Comparison of ENCODE assay signal across 8 cellular contexts in genomic region chr2:176268976-176269318, GRCh38. TPM values are rescaled to one million over a fixed set of nuclear protein-coding genes. Genes with fewer than 3 reads are reported as not detected.
DNase-seq lines count a peak whose midpoint lies in the region; ATAC-seq and TF ChIP-seq lines count a peak whose summit lies in the region.

No MANE protein-coding gene starts in this region.

- POLR2A ChIA-PET in naive thymus-derived CD8-positive, alpha-beta T cell (lab: Charles Lee), result interaction anchor here (0.6 kb wide), 1 partner anchor 21 kb away, joined by 3 read pairs; no protein-coding TSS in a partner anchor

- no peaks in the 10 kb centered on the region for H3K9me3 Mint-ChIP-seq in naive thymus-derived CD8-positive, alpha-beta T cell

- peaks cover 0 to 4% (median 1%) of the 10 kb centered on the region in 3 donors for H3K36me3 Mint-ChIP-seq in naive thymus-derived CD8-positive, alpha-beta T cell

- H3K4me3 Mint-ChIP-seq in naive thymus-derived CD8-positive, alpha-beta T cell, result peak overlapping the region; percentile 94 to 98 (median 98)

- TF ChIP-seq CTCF in cardiac fibroblast (IDR thresholded peaks at IDR 0.05; ENCODE audit: low read depth, low read length), result no peak

- no peak for DNase-seq in cardiac fibroblast (ENCODE audit: low read depth in 2 of 2)
- no peak for DNase-seq in naive thymus-derived CD8-positive, alpha-beta T cell
- DNase-seq in NCI-H526 treated with DMSO at 0.1 percent for 48 hours (lab: John Stamatoyannopoulos, UW), result no peak
- DNase-seq in HPDE6-E6E7 (ENCODE audit: extremely low spot score), result no peak
- DNase-seq in RPMI8226, result no peak
- DNase-seq in AG08396 (ENCODE audit: low spot score), result no peak

- H3K27ac Mint-ChIP-seq in naive thymus-derived CD8-positive, alpha-beta T cell, result peak overlapping the region in 9 of 10 donors; percentile 88 to 96 (median 93)

- peak; percentile 36 for ATAC-seq in GM18511 (IDR thresholded peaks at IDR 0.05; ENCODE audit: unreplicated experiment)
- peak; percentile 28 for ATAC-seq in HG03378 (IDR thresholded peaks at IDR 0.05; ENCODE audit: unreplicated experiment)
- ATAC-seq in naive thymus-derived CD8-positive, alpha-beta T cell, result peak; percentile 27 to 28

- H3K4me3 ChIP-seq in cardiac fibroblast (replicated peaks in 1 of 2; ENCODE audit: low read depth in 2 of 2, low read length in 2 of 2), result peak overlapping the region; percentile 75 to 90

- peaks cover 0 to 7% (median 3%) of the 10 kb centered on the region in 5 donors for H3K27me3 Mint-ChIP-seq in naive thymus-derived CD8-positive, alpha-beta T cell

- H3K4me1 Mint-ChIP-seq in naive thymus-derived CD8-positive, alpha-beta T cell, result peaks cover 8 to 44% (median 32%) of the 10 kb centered on the region in 4 donors

RNA-seq across cellular contexts. Expression of gene MTX2, which starts 0.3 kb away (rescaled TPM):
- 10 to 100 TPM in 1 of 2 experiments, 1 to 10 TPM in 1; 8.3 to 11.3 TPM for total RNA-seq in naive thymus-derived CD8-positive, alpha-beta T cell
- 10 to 100 TPM; 16.5 to 20.0 (median 19.2) TPM for polyA plus RNA-seq in naive thymus-derived CD8-positive, alpha-beta T cell
